19 cellular contexts compared by ENCODE assay signal in the genomic region with DNA sequence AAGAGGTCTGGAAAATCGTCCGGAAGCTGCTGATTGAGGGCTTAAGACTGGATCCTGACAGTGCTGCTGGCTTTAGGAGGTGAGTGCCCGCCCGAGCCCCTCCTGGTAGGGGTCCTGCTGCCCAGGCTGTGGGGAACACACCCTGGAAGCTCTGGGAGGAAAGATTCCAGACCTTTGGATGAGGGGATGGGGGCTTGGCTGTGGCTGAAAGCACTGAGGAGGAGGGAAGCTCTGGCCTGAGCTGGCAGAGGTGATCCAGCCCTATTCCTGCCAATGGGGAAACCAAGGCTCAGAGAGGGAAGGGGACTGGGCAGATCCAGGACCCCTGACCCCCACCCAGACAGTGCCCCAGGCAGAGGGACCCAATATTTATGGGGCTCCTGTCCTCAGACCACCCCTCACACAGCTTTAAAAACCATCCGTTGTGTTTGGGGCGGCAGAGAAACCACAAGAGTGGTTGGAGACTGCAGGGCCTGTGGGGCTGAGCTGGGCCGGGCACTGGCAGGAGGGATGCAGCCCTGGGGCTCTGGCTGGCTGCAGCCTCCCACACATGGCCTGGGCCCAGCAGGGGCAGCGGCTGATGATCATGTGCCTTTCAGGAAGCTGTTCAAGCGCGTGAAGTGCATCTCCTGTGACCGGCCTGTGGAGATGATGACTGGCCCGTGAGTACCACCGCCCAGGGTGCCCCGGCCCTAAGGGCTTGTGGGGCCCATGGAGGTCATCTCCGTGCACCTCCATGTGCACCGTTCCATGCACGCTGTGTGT. TPM values are rescaled to one million over a fixed set of nuclear protein-coding genes. Genes with fewer than 3 reads are reported as not detected.
"Had no signal": no experiment of that assay in that cellular context is flagged by ENCODE, and none has a peak within 500 bp of the region (broad histone marks: within the 10 kb centered on the region; RNA-seq: fewer than 3 reads in every experiment).

No MANE protein-coding gene starts in this region.

- H3K27ac ChIP-seq: epithelial cell of prostate, gastrocnemius medialis, heart right ventricle, lower lobe of right lung, parathyroid adenoma, tibial artery, uterus had no signal

- H2AFZ ChIP-seq: parathyroid adenoma had no signal

- DNase-seq: activated CD4-positive, alpha-beta T cell treated with anti-CD3 and anti-CD28 coated beads, Interleukin-2, amount 50 U/mL, for 48 hours; activated naive CD4-positive, alpha-beta T cell treated with anti-CD3 and anti-CD28 coated beads, Interleukin-2, amount 10 ng/mL, durations not matched to agents 7 days and 5 days; effector memory CD4-positive, alpha-beta T cell; gastrocnemius medialis; heart right ventricle; lower lobe of right lung; midbrain; stimulated activated CD4-positive, alpha-beta T cell treated with anti-CD3 and anti-CD28 coated beads, Interleukin-2, amount 100 ng/mL, for 48 hours; T-helper 9 cell; tibial artery; uterus had no signal

- H3K9me3 Mint-ChIP-seq: neural crest cell; stimulated activated memory B cell treated with anti-CD40 and anti-IgM and Interleukin-4, amounts not matched to agents 10 μg/mL and 1 μg/mL and 100 μg/mL, for 72 hours had no signal

- H3K27me3 ChIP-seq: heart right ventricle, uterus had no signal

- H3K9ac ChIP-seq: parathyroid adenoma had no signal

- ATAC-seq: activated CD4-positive, CD25-positive, alpha-beta regulatory T cell treated with anti-CD3 and anti-CD28 coated beads, Interleukin-2, amount 50 U/mL, for 24 hours; gastrocnemius medialis; lower lobe of right lung; stimulated activated memory B cell treated with anti-CD40 and anti-IgM and Interleukin-4, amounts not matched to agents 10 μg/mL and 1 μg/mL and 100 μg/mL, for 72 hours had no signal

- H3K4me1 Mint-ChIP-seq: activated naive CD4-positive, alpha-beta T cell treated with anti-CD3 and anti-CD28 coated beads, Interleukin-2, amount 10 ng/mL, durations not matched to agents 7 days and 5 days; stimulated activated memory B cell treated with anti-CD40 and anti-IgM and Interleukin-4, amounts not matched to agents 10 μg/mL and 1 μg/mL and 100 μg/mL, for 72 hours had no signal

- H3K27ac Mint-ChIP-seq: activated naive CD4-positive, alpha-beta T cell treated with anti-CD3 and anti-CD28 coated beads, Interleukin-2, amount 10 ng/mL, durations not matched to agents 7 days and 5 days; dendritic cell treated with granulocyte-macrophage colony-stimulating factor and Interleukin-4, amounts not matched to agents 40 ng/mL and 50 ng/mL, for 4 days; stimulated activated memory B cell treated with anti-CD40 and anti-IgM and Interleukin-4, amounts not matched to agents 10 μg/mL and 1 μg/mL and 100 μg/mL, for 72 hours had no signal

- H3K36me3 ChIP-seq: gastrocnemius medialis, heart right ventricle, lower lobe of right lung, tibial artery, uterus had no signal

- H3K9me3 ChIP-seq: lower lobe of right lung, tibial artery, uterus had no signal

- H3K4me3 ChIP-seq: gastrocnemius medialis, heart right ventricle, lower lobe of right lung, tibial artery, uterus had no signal

- H3K4me3 Mint-ChIP-seq: activated naive CD4-positive, alpha-beta T cell treated with anti-CD3 and anti-CD28 coated beads, Interleukin-2, amount 10 ng/mL, durations not matched to agents 7 days and 5 days; dendritic cell treated with granulocyte-macrophage colony-stimulating factor and Interleukin-4, amounts not matched to agents 40 ng/mL and 50 ng/mL, for 4 days; neural crest cell; stimulated activated memory B cell treated with anti-CD40 and anti-IgM and Interleukin-4, amounts not matched to agents 10 μg/mL and 1 μg/mL and 100 μg/mL, for 72 hours had no signal

- H3K36me3 Mint-ChIP-seq: activated naive CD4-positive, alpha-beta T cell treated with anti-CD3 and anti-CD28 coated beads, Interleukin-2, amount 10 ng/mL, durations not matched to agents 7 days and 5 days; stimulated activated memory B cell treated with anti-CD40 and anti-IgM and Interleukin-4, amounts not matched to agents 10 μg/mL and 1 μg/mL and 100 μg/mL, for 72 hours had no signal

- H3K4me1 ChIP-seq: gastrocnemius medialis, heart right ventricle, lower lobe of right lung, parathyroid adenoma, tibial artery, uterus had no signal

- H3K79me2 ChIP-seq: parathyroid adenoma had no signal

RNA-seq across cellular contexts. Expression of a gene that starts 35.7 kb away (rescaled TPM):
- total RNA-seq: bronchial epithelial cell had no signal
- polyA plus RNA-seq: fibroblast of lung had no signal
